ENCODE assay signal across 1 cellular context in the genomic region with DNA sequence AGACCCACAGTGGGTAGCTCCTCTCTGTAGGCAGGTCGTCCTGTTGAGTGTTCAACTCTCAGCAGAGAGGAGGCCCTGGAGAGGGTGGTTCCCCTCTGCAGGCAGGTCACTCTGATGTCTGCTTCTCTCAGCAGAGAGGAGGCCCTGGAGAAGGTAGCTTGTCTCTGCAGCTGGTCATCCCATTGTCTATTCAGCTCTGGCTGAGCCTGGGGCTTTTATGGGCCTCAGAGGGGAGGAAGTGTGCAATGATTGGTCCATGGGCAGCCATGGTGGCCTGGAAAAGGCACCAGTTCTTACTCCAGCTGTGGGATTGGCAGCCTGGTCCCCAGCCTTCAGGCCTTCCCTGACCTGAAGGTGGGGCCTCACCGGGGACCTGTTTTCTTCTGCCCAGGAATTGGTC.
TF ChIP-seq lines count a peak whose summit lies in the region.

No MANE protein-coding gene starts in this region.

TF ChIP-seq in HEK293, 187 proteins besides CTCF, POLR2A, EP300 and RAD21 (continued from another document):
- TF ChIP-seq, protein P1, sequence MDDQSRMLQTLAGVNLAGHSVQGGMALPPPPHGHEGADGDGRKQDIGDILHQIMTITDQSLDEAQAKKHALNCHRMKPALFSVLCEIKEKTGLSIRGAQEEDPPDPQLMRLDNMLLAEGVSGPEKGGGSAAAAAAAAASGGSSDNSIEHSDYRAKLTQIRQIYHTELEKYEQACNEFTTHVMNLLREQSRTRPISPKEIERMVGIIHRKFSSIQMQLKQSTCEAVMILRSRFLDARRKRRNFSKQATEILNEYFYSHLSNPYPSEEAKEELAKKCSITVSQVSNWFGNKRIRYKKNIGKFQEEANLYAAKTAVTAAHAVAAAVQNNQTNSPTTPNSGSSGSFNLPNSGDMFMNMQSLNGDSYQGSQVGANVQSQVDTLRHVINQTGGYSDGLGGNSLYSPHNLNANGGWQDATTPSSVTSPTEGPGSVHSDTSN (CRISPR knock-in tag; IDR thresholded peaks at IDR 0.05) = no peak
- TF ChIP-seq, protein P2, sequence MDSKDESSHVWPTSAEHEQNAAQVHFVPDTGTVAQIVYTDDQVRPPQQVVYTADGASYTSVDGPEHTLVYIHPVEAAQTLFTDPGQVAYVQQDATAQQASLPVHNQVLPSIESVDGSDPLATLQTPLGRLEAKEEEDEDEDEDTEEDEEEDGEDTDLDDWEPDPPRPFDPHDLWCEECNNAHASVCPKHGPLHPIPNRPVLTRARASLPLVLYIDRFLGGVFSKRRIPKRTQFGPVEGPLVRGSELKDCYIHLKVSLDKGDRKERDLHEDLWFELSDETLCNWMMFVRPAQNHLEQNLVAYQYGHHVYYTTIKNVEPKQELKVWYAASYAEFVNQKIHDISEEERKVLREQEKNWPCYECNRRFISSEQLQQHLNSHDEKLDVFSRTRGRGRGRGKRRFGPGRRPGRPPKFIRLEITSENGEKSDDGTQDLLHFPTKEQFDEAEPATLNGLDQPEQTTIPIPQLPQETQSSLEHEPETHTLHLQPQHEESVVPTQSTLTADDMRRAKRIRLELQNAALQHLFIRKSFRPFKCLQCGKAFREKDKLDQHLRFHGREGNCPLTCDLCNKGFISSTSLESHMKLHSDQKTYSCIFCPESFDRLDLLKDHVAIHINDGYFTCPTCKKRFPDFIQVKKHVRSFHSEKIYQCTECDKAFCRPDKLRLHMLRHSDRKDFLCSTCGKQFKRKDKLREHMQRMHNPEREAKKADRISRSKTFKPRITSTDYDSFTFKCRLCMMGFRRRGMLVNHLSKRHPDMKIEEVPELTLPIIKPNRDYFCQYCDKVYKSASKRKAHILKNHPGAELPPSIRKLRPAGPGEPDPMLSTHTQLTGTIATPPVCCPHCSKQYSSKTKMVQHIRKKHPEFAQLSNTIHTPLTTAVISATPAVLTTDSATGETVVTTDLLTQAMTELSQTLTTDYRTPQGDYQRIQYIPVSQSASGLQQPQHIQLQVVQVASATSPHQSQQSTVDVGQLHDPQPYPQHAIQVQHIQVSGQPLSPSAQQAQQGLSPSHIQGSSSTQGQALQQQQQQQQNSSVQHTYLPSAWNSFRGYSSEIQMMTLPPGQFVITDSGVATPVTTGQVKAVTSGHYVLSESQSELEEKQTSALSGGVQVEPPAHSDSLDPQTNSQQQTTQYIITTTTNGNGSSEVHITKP (tag by site-specific recombination; IDR thresholded peaks at IDR 0.05) = no peak
- TF ChIP-seq, protein P3, sequence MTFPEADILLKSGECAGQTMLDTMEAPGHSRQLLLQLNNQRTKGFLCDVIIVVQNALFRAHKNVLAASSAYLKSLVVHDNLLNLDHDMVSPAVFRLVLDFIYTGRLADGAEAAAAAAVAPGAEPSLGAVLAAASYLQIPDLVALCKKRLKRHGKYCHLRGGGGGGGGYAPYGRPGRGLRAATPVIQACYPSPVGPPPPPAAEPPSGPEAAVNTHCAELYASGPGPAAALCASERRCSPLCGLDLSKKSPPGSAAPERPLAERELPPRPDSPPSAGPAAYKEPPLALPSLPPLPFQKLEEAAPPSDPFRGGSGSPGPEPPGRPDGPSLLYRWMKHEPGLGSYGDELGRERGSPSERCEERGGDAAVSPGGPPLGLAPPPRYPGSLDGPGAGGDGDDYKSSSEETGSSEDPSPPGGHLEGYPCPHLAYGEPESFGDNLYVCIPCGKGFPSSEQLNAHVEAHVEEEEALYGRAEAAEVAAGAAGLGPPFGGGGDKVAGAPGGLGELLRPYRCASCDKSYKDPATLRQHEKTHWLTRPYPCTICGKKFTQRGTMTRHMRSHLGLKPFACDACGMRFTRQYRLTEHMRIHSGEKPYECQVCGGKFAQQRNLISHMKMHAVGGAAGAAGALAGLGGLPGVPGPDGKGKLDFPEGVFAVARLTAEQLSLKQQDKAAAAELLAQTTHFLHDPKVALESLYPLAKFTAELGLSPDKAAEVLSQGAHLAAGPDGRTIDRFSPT (tag by site-specific recombination; IDR thresholded peaks at IDR 0.05) = no peak
